26 cellular contexts compared by ENCODE assay signal in genomic region chr6:89708316-89708715, GRCh38.
DNase-seq lines count a peak whose midpoint lies in the region; ATAC-seq, FAIRE-seq and TF ChIP-seq lines count a peak whose summit lies in the region.
"Had no signal": no experiment of that assay in that cellular context is flagged by ENCODE, and none has a peak within 500 bp of the region (broad histone marks: within the 10 kb centered on the region; RNA-seq: fewer than 3 reads in every experiment).

No MANE protein-coding gene starts in this region.

- H3K27ac ChIP-seq in mammary epithelial cell (ENCODE audit: insufficient read depth, low read depth, low read length) (no peak overlapping the region), epithelial cell of prostate (peak overlapping the region; percentile 52), pancreas (no peak overlapping the region), heart right ventricle (no peak overlapping the region), thyroid gland (no peak overlapping the region)
- H3K27ac ChIP-seq: A549; BLaER1 treated with 17β-estradiol and CSF1 and Interleukin-3, amounts not matched to agents 10 nM and 100 nM; GM23248; SJSA1 had no signal

- H3K4me3 ChIP-seq in mammary epithelial cell (replicated peaks in 1 of 3; ENCODE audit: insufficient read depth in 1 of 3, low read depth in 2 of 3, low read length in 3 of 3) (no peak overlapping the region), pancreas (no peak overlapping the region), heart right ventricle (no peak overlapping the region), thyroid gland (replicated peaks in 1 of 3) (no peak overlapping the region)
- H3K4me3 ChIP-seq: A549; BLaER1 treated with 17β-estradiol and CSF1 and Interleukin-3, amounts not matched to agents 10 nM and 100 nM; GM23248; SJSA1 had no signal

- WGBS in mammary epithelial cell (ENCODE audit: low coverage, missing lambda C conversion rate): 91% methylated on average over 4 of the region's 4 CpGs
- WGBS in pancreas, 2 donors: 31 to 38% methylated on average over 4 of the region's 4 CpGs
- WGBS in heart right ventricle, 2 donors: 71 to 83% methylated on average over 4 of the region's 4 CpGs
- 73 to 81% methylated on average over 4 of the region's 4 CpGs for WGBS in thyroid gland, 2 donors

- peaks cover 36% of the 10 kb centered on the region for H3K36me3 ChIP-seq in mammary epithelial cell (ENCODE audit: insufficient read depth, low read length)
- H3K36me3 ChIP-seq in pancreas: peaks cover 0 to 42% (median 12%) of the 10 kb centered on the region in 3 donors
- H3K36me3 ChIP-seq in heart right ventricle: peaks cover 0 to 100% (median 42%) of the 10 kb centered on the region in 9 donors
- H3K36me3 ChIP-seq in thyroid gland: peaks cover 32 to 56% of the 10 kb centered on the region in 2 donors

- no peaks in the 10 kb centered on the region for H4K20me1 ChIP-seq in mammary epithelial cell (ENCODE audit: insufficient read depth, low read length)
- H4K20me1 ChIP-seq: BLaER1 treated with 17β-estradiol and CSF1 and Interleukin-3, amounts not matched to agents 10 nM and 100 nM had no signal

- peaks cover 6% of the 10 kb centered on the region for H3K4me1 Mint-ChIP-seq in MCF 10A (ENCODE audit: insufficient read depth, unreplicated experiment)

- H3K27me3 Mint-ChIP-seq in MCF 10A (ENCODE audit: insufficient read depth, unreplicated experiment): no peaks in the 10 kb centered on the region
- H3K27me3 Mint-ChIP-seq: CD4-positive, alpha-beta T cell had no signal

- dilution Hi-C loops in mammary epithelial cell (cut with HindIII; ENCODE audit: low sequenced_read_pairs): no loop called here

- H3K9me3 Mint-ChIP-seq in MCF 10A (ENCODE audit: unreplicated experiment): no peaks in the 10 kb centered on the region
- H3K9me3 Mint-ChIP-seq: CD4-positive, alpha-beta T cell had no signal

- no peak overlapping the region for H3K4me3 Mint-ChIP-seq in MCF 10A (ENCODE audit: unreplicated experiment)
- H3K4me3 Mint-ChIP-seq: CD4-positive, alpha-beta T cell had no signal

- no peak overlapping the region for H3K9ac ChIP-seq in mammary epithelial cell (ENCODE audit: insufficient read depth, low read length)
- H3K9ac ChIP-seq: BLaER1 treated with 17β-estradiol and CSF1 and Interleukin-3, amounts not matched to agents 10 nM and 100 nM; GM23248 had no signal

- CTCF ChIA-PET in MCF 10A (lab: Yijun Ruan, JAX): interaction anchor here (0.6 to 0.8 kb wide), 3 partner anchors 9 to 725 kb away, joined by 3 to 4 read pairs (median 3); no protein-coding TSS in a partner anchor
- CTCF ChIA-PET in mammary epithelial cell (lab: Charles Lee; ENCODE audit: low non-redundant PET): no interaction called here

- H3K4me1 ChIP-seq in mammary epithelial cell (ENCODE audit: insufficient read depth, low read length): peaks cover 7% of the 10 kb centered on the region
- no peaks in the 10 kb centered on the region for H3K4me1 ChIP-seq in pancreas
- no peaks in the 10 kb centered on the region for H3K4me1 ChIP-seq in heart right ventricle
- no peaks in the 10 kb centered on the region for H3K4me1 ChIP-seq in thyroid gland
- H3K4me1 ChIP-seq: A549; BLaER1 treated with 17β-estradiol and CSF1 and Interleukin-3, amounts not matched to agents 10 nM and 100 nM; SJSA1 had no signal

- no peak overlapping the region for H2AFZ ChIP-seq in mammary epithelial cell (ENCODE audit: low read depth, low read length)
- H2AFZ ChIP-seq: GM23248 had no signal

- H3K9me3 ChIP-seq in mammary epithelial cell (replicated peaks; ENCODE audit: insufficient read depth, low read length) (no peaks in the 10 kb centered on the region), pancreas (no peaks in the 10 kb centered on the region), heart right ventricle (no peaks in the 10 kb centered on the region), thyroid gland (no peaks in the 10 kb centered on the region)
- H3K9me3 ChIP-seq: A549; BLaER1 treated with 17β-estradiol and CSF1 and Interleukin-3, amounts not matched to agents 10 nM and 100 nM; SJSA1 had no signal

- BruUV-seq in MCF 10A (replicated peaks; lab: Mats Ljungman, UMichigan) (no TSS peak), mammary epithelial cell (replicated peaks; lab: Mats Ljungman, UMichigan) (no TSS peak)

- no peaks in the 10 kb centered on the region for H3K27me3 ChIP-seq in mammary epithelial cell (ENCODE audit: insufficient read depth, low read length)
- no peaks in the 10 kb centered on the region for H3K27me3 ChIP-seq in pancreas
- H3K27me3 ChIP-seq in heart right ventricle: no peaks in the 10 kb centered on the region
- no peaks in the 10 kb centered on the region for H3K27me3 ChIP-seq in thyroid gland
- H3K27me3 ChIP-seq: BLaER1 treated with 17β-estradiol and CSF1 and Interleukin-3, amounts not matched to agents 10 nM and 100 nM; SJSA1 had no signal

- POLR2A ChIA-PET in MCF 10A (lab: Yijun Ruan, JAX): no interaction called here

- H3K4me2 ChIP-seq in mammary epithelial cell (ENCODE audit: insufficient read depth, low read depth, low read length): no peak overlapping the region
- H3K4me2 ChIP-seq: A549; BLaER1 treated with 17β-estradiol and CSF1 and Interleukin-3, amounts not matched to agents 10 nM and 100 nM had no signal

- ATAC-seq in pancreas (peak; percentile 60 to 88 (median 76)), heart right ventricle (no peak)
- ATAC-seq: A549 had no signal

- no peak for TF ChIP-seq POLR2A in thyroid gland (IDR thresholded peaks at IDR 0.05)

- peak overlapping the region; percentile 57 for H3K27ac Mint-ChIP-seq in MCF 10A (ENCODE audit: low read depth, unreplicated experiment)
- H3K27ac Mint-ChIP-seq: CD4-positive, alpha-beta T cell had no signal

- TF ChIP-seq CTCF in MCF 10A (IDR thresholded peaks at IDR 0.05; ENCODE audit: unreplicated experiment) (no peak), mammary epithelial cell (conservative IDR thresholded peaks at IDR 0.05 in 1 of 2, IDR thresholded peaks at IDR 0.05 in 1 of 2; ENCODE audit: extremely low read depth in 1 of 2, insufficient read depth in 1 of 2, low read depth in 1 of 2, low read length in 2 of 2) (no peak), pancreas (IDR thresholded peaks at IDR 0.05) (no peak), heart right ventricle (IDR thresholded peaks at IDR 0.05) (no peak), thyroid gland (IDR thresholded peaks at IDR 0.05) (no peak)

- H3K36me3 Mint-ChIP-seq in MCF 10A (ENCODE audit: insufficient read depth, unreplicated experiment): peaks cover 92% of the 10 kb centered on the region

- DNase-seq in MCF 10A (ENCODE audit: unreplicated experiment): no peak
- DNase-seq in mammary epithelial cell: no peak
- DNase-seq in epithelial cell of prostate (ENCODE audit: low read depth, low spot score): no peak
- DNase-seq in pancreas: peak in 1 of 6 donors; percentile 9
- DNase-seq in heart right ventricle: no peak
- no peak for DNase-seq in NCI-H2029 treated with DMSO at 0.1 percent for 48 hours (lab: John Stamatoyannopoulos, UW)
- no peak for DNase-seq in thyroid gland
- DNase-seq: AML-193; CD4-positive, alpha-beta T cell; GM23248; H7; KBM-7; MM.1S; NCI-H1048; NCI-H1417; NCI-H1694; NCI-H2081; NCI-H2227 treated with DMSO at 0.1 percent for 48 hours; NCI-H69; Right ventricle myocardium superior; RPMI8226 had no signal

- in situ Hi-C loops in mammary epithelial cell (cut with MboI; ENCODE audit: low sequenced_read_pairs in 2 of 2): no loop called here

- intact Hi-C loops in MCF 10A (cut with micrococcal nuclease): no loop called here
- intact Hi-C loops in mammary epithelial cell (cut with micrococcal nuclease): no loop called here
- intact Hi-C loops in pancreas (cut with DNase I): no loop called here
- intact Hi-C loops in heart right ventricle (cut with DNase I): no loop called here
- intact Hi-C loops in thyroid gland (cut with DNase I): no loop called here

- no peaks in the 10 kb centered on the region for H3K79me2 ChIP-seq in mammary epithelial cell (ENCODE audit: insufficient read depth, low read length)

- no peak for FAIRE-seq in pancreas (lab: Jason Lieb, UNC)
- FAIRE-seq: A549, D721Med, GM18507 had no signal

Comparison
In these comparisons a context has a peak if more than half of its experiments do, and no peak if none do; other contexts are left out.
1. ATAC-seq: peak in pancreas (4 of 4); none in heart right ventricle (0 of 8).